ENCODE assay signal across 15 cellular contexts in the genomic region with DNA sequence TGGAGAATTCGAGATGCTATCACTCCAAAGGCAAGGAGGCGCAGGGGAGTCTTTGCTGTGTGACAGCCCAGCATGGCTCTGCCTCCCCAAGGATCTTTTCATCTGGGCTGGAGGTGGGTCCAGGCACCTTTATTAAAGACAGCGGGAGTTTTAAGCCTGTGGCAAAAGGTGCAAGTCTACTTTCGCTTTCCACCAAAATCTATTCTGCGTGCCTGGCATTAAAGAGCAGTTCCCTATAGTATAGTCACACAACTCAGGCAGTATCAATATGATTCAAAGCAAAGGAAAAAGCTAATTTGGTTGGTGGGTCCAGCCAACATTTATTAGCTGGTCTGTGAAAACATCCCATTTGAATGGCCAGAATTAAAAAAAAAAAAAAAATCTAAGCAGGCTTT.
DNase-seq lines count a peak whose midpoint lies in the region; ATAC-seq and TF ChIP-seq lines count a peak whose summit lies in the region.
"Had no signal": no experiment of that assay in that cellular context is flagged by ENCODE, and none has a peak within 500 bp of the region (broad histone marks: within the 10 kb centered on the region; RNA-seq: fewer than 3 reads in every experiment).

No MANE protein-coding gene starts in this region.

- no peaks in the 10 kb centered on the region for H3K9me3 ChIP-seq in A673 (ENCODE audit: low read depth, low read length, poor library complexity, severe bottlenecking)
- no peaks in the 10 kb centered on the region for H3K9me3 ChIP-seq in gastrocnemius medialis
- H3K9me3 ChIP-seq: mucosa of descending colon, Peyer's patch had no signal

- H3K27me3 Mint-ChIP-seq in HFFc6 (ENCODE audit: insufficient read depth), result no peaks in the 10 kb centered on the region; the same call in 1 of the 2 replicates
- H3K27me3 Mint-ChIP-seq in naive thymus-derived CD8-positive, alpha-beta T cell, result peaks cover 0 to 1% (median 0%) of the 10 kb centered on the region in 5 donors

- in situ Hi-C loops in brain microvascular endothelial cell (cut with HindIII; ENCODE audit: low pct_ligation_motif_present, low sequenced_read_pairs) (no loop called here), gastrocnemius medialis (cut with MboI; ENCODE audit: low sequenced_read_pairs in 4 of 4) (no loop called here)

- peak overlapping the region; percentile 74; the same call in 1 of the 2 replicates for H3K4me3 Mint-ChIP-seq in HFFc6
- H3K4me3 Mint-ChIP-seq in naive thymus-derived CD8-positive, alpha-beta T cell, result no peak overlapping the region

- H3K4me3 ChIP-seq in A673 (ENCODE audit: low read depth, low read length, poor library complexity, severe bottlenecking), result no peak overlapping the region
- H3K4me3 ChIP-seq in brain microvascular endothelial cell (ENCODE audit: low read depth, low read length), result no peak overlapping the region
- no peak overlapping the region for H3K4me3 ChIP-seq in gastrocnemius medialis
- H3K4me3 ChIP-seq: mucosa of descending colon, Peyer's patch had no signal

- peak overlapping the region; percentile 78 for H3K27ac Mint-ChIP-seq in HFFc6
- H3K27ac Mint-ChIP-seq in naive thymus-derived CD8-positive, alpha-beta T cell, result no peak overlapping the region

- DNase-seq in A673 (ENCODE audit: low spot score) (no peak), HFFc6 (no peak), brain microvascular endothelial cell (no peak), gastrocnemius medialis (no peak), foreskin keratinocyte (no peak)
- no peak for DNase-seq in naive thymus-derived CD8-positive, alpha-beta T cell
- DNase-seq: activated CD4-positive, alpha-beta T cell treated with anti-CD3 and anti-CD28 coated beads for 4 hours; kidney; mucosa of descending colon; NCI-H774; Peyer's patch; stimulated activated CD4-positive, alpha-beta T cell treated with anti-CD3 and anti-CD28 coated beads, Interleukin-15, amount 100 ng/mL, for 24 hours had no signal

- H3K36me3 Mint-ChIP-seq in HFFc6 (ENCODE audit: low read depth), result no peaks in the 10 kb centered on the region
- H3K36me3 Mint-ChIP-seq in naive thymus-derived CD8-positive, alpha-beta T cell, result no peaks in the 10 kb centered on the region

- TF ChIP-seq CTCF in A673 (conservative IDR thresholded peaks at IDR 0.05; ENCODE audit: low read depth, low read length) (no peak), HFFc6 (IDR thresholded peaks at IDR 0.05) (no peak), brain microvascular endothelial cell (IDR thresholded peaks at IDR 0.05; ENCODE audit: low read depth, low read length, missing control alignments) (no peak), gastrocnemius medialis (IDR thresholded peaks at IDR 0.05 in 4 of 5, conservative IDR thresholded peaks at IDR 0.05 in 1 of 5) (no peak), foreskin keratinocyte (conservative IDR thresholded peaks at IDR 0.05) (no peak)

- no peak for ATAC-seq in gastrocnemius medialis
- no peak for ATAC-seq in foreskin keratinocyte
- ATAC-seq in GM19467 (IDR thresholded peaks at IDR 0.05; ENCODE audit: unreplicated experiment), result no peak
- no peak for ATAC-seq in GM18868 (IDR thresholded peaks at IDR 0.05; ENCODE audit: unreplicated experiment)
- ATAC-seq in naive thymus-derived CD8-positive, alpha-beta T cell, result no peak
- ATAC-seq: mucosa of descending colon had no signal

- CTCF ChIA-PET in A673 (lab: Charles Lee), result interaction anchor here (0.6 to 1.0 kb wide), 2 partner anchors 198 to 406 kb away, joined by 3 to 6 read pairs; no protein-coding TSS in a partner anchor

- POLR2A ChIA-PET in A673 (lab: Charles Lee; ENCODE audit: low non-redundant PET), result no interaction called here
- POLR2A ChIA-PET in naive thymus-derived CD8-positive, alpha-beta T cell (lab: Charles Lee), result no interaction called here

- H3K4me1 Mint-ChIP-seq in HFFc6 (ENCODE audit: low read depth), result peaks cover 56% of the 10 kb centered on the region
- peaks cover 0 to 15% (median 0%) of the 10 kb centered on the region in 4 donors for H3K4me1 Mint-ChIP-seq in naive thymus-derived CD8-positive, alpha-beta T cell

- no peaks in the 10 kb centered on the region for H3K9me3 Mint-ChIP-seq in HFFc6
- no peaks in the 10 kb centered on the region for H3K9me3 Mint-ChIP-seq in naive thymus-derived CD8-positive, alpha-beta T cell

- intact Hi-C loops in A673 (cut with micrococcal nuclease; ENCODE audit: unreplicated experiment), result no loop called here
- intact Hi-C loops in gastrocnemius medialis (cut with DNase I; ENCODE audit: low total_unique reads), result no loop called here

- H3K27me3 ChIP-seq in A673 (replicated peaks; ENCODE audit: insufficient read depth, low read depth, low read length, poor library complexity) (no peaks in the 10 kb centered on the region), brain microvascular endothelial cell (replicated peaks) (no peaks in the 10 kb centered on the region), gastrocnemius medialis (no peaks in the 10 kb centered on the region), foreskin keratinocyte (peaks cover 29% of the 10 kb centered on the region)
- H3K27me3 ChIP-seq: Peyer's patch had no signal

- no TSS peak for BruUV-seq in A673 (replicated peaks; lab: Mats Ljungman, UMichigan)

- TF ChIP-seq POLR2A in gastrocnemius medialis (IDR thresholded peaks at IDR 0.05), result no peak

- no peaks in the 10 kb centered on the region for H3K4me1 ChIP-seq in A673 (ENCODE audit: insufficient read depth, low read length, poor library complexity, severe bottlenecking)
- peaks cover 3 to 5% of the 10 kb centered on the region in 2 donors for H3K4me1 ChIP-seq in gastrocnemius medialis
- no peaks in the 10 kb centered on the region for H3K4me1 ChIP-seq in foreskin keratinocyte
- H3K4me1 ChIP-seq: parathyroid adenoma, Peyer's patch had no signal

- peak overlapping the region; percentile 34 for H3K27ac ChIP-seq in A673 (ENCODE audit: low read depth, low read length, poor library complexity, severe bottlenecking)
- peak overlapping the region; percentile 82 for H3K27ac ChIP-seq in brain microvascular endothelial cell
- H3K27ac ChIP-seq in gastrocnemius medialis, result peak overlapping the region; percentile 27 to 44 (median 40)
- no peak overlapping the region for H3K27ac ChIP-seq in foreskin keratinocyte
- H3K27ac ChIP-seq: parathyroid adenoma had no signal

- H3K36me3 ChIP-seq in A673 (ENCODE audit: insufficient read depth, low read length, poor library complexity, severe bottlenecking), result no peaks in the 10 kb centered on the region
- H3K36me3 ChIP-seq in brain microvascular endothelial cell (replicated peaks), result no peaks in the 10 kb centered on the region
- H3K36me3 ChIP-seq in gastrocnemius medialis, result no peaks in the 10 kb centered on the region
- H3K36me3 ChIP-seq: Peyer's patch had no signal
